Comparison of ENCODE assay signal across 13 cellular contexts in the genomic region with DNA sequence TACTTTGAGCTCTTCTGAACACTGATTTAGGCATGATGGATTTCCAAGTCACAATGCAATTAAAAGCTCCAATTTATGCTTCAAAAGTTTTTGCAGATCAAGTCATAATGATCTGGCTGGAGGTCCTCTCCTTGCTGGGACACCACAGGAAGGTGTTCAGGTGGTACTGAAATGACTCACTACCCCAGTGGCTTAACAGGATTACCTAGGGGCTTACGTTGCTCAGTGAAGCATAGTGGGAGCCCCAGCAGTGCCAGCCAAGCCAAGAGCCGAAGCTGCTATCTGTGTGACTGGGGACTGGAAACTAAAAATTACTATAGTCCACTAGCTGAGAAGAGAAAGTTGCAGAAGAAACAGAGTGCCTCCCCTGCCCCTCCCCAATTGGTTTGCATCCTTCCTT.
"Had no signal": no experiment of that assay in that cellular context is flagged by ENCODE, and none has a peak within 500 bp of the region (broad histone marks: within the 10 kb centered on the region; RNA-seq: fewer than 3 reads in every experiment).

No MANE protein-coding gene starts in this region.

- H3K27ac ChIP-seq: SJSA1, suprapubic skin had no signal

- H3K36me3 Mint-ChIP-seq: type B pancreatic cell had no signal

- H3K4me3 ChIP-seq: SJSA1, smooth muscle cell, suprapubic skin had no signal

- H3K4me3 Mint-ChIP-seq: activated CD4-positive, alpha-beta T cell treated with anti-CD3 and anti-CD28 coated beads, Interleukin-2, amount 10 ng/mL, durations not matched to agents 24 days and 14 days; activated T-helper 1 cell treated with anti-CD3 and anti-CD28 coated beads, Interleukin-12 subunit alpha, Interleukin-12 subunit beta, Interleukin-2, Interleukin-4 antibody, amounts not matched to agents 30 ng/mL and 10 ng/mL and 1 ng/mL, durations not matched to agents 14 hours and 24 hours and 36 hours; type B pancreatic cell had no signal

- H3K27me3 ChIP-seq: SJSA1, suprapubic skin had no signal

- H3K27ac Mint-ChIP-seq: activated CD4-positive, alpha-beta T cell treated with anti-CD3 and anti-CD28 coated beads, Interleukin-2, amount 10 ng/mL, durations not matched to agents 24 days and 14 days; activated T-helper 1 cell treated with anti-CD3 and anti-CD28 coated beads, Interleukin-12 subunit alpha, Interleukin-12 subunit beta, Interleukin-2, Interleukin-4 antibody, amounts not matched to agents 30 ng/mL and 10 ng/mL and 1 ng/mL, durations not matched to agents 14 hours and 24 hours and 36 hours; type B pancreatic cell had no signal

- H3K4me1 ChIP-seq: suprapubic skin had no signal

- H3K36me3 ChIP-seq: SJSA1, suprapubic skin had no signal

- DNase-seq: activated CD4-positive, alpha-beta T cell treated with anti-CD3 and anti-CD28 coated beads, Interleukin-2, amount 10 ng/mL, durations not matched to agents 24 days and 14 days; activated naive CD4-positive, alpha-beta T cell treated with anti-CD3 and anti-CD28 coated beads, Interleukin-2, amount 50 U/mL, for 16 hours; dermis blood vessel endothelial cell; hippocampal formation; kidney glomerular epithelial cell; right cardiac atrium; stimulated activated naive CD4-positive, alpha-beta T cell; T1000 had no signal

- H3K9me3 Mint-ChIP-seq: activated T-helper 1 cell treated with anti-CD3 and anti-CD28 coated beads, Interleukin-12 subunit alpha, Interleukin-12 subunit beta, Interleukin-2, Interleukin-4 antibody, amounts not matched to agents 30 ng/mL and 10 ng/mL and 1 ng/mL, durations not matched to agents 14 hours and 24 hours and 36 hours; type B pancreatic cell had no signal

- H3K9me3 ChIP-seq: SJSA1, suprapubic skin had no signal

- ATAC-seq: right cardiac atrium had no signal
